9 cellular contexts compared by ENCODE assay signal in genomic region chr22:46613606-46613997, GRCh38. TPM values are rescaled to one million over a fixed set of nuclear protein-coding genes. Genes with fewer than 3 reads are reported as not detected.
DNase-seq lines count a peak whose midpoint lies in the region; ATAC-seq, FAIRE-seq and TF ChIP-seq lines count a peak whose summit lies in the region.
"Had no signal": no experiment of that assay in that cellular context is flagged by ENCODE, and none has a peak within 500 bp of the region (broad histone marks: within the 10 kb centered on the region; RNA-seq: fewer than 3 reads in every experiment).

No MANE protein-coding gene starts in this region.

- H3K9me3 Mint-ChIP-seq in endodermal cell, result no peaks in the 10 kb centered on the region

- 78 to 81% methylated on average over 7 to 10 of the region's 10 CpGs for WGBS in endodermal cell (ENCODE audit: insufficient coverage in 1 of 2, insufficient read length in 1 of 2), 2 experiments

- ATAC-seq in sciatic nerve (peak; percentile 58), HG02852 (IDR thresholded peaks at IDR 0.05; ENCODE audit: unreplicated experiment) (no peak), GM21576 (IDR thresholded peaks at IDR 0.05; ENCODE audit: unreplicated experiment) (no peak)

- no peaks in the 10 kb centered on the region for H3K27me3 ChIP-seq in endodermal cell (ENCODE audit: control insufficient read depth, insufficient read depth, low read length, poor library complexity, severe bottlenecking)

- H3K9me2 ChIP-seq in OCI-LY7 (ENCODE audit: insufficient read depth, low read length), result no peaks in the 10 kb centered on the region

- DNase-seq in GM12892 (ENCODE audit: insufficient read length) (peak; percentile 56), OCI-LY7 (ENCODE audit: low spot score) (peak; percentile 78), endodermal cell (peak; percentile 61), sciatic nerve (ENCODE audit: low spot score) (no peak), occipital lobe (lab: John Stamatoyannopoulos, UW) (no peak), foreskin melanocyte (no peak)

- peak overlapping the region; percentile 71 for H3K4me3 ChIP-seq in OCI-LY7 (ENCODE audit: low read depth, low read length, poor library complexity, severe bottlenecking)
- H3K4me3 ChIP-seq in endodermal cell (ENCODE audit: low read length), result no peak overlapping the region

- CTCF ChIA-PET in OCI-LY7 (lab: Charles Lee; ENCODE audit: unreplicated experiment), result no interaction called here

- no peak overlapping the region for H3K4me3 Mint-ChIP-seq in endodermal cell

- no peaks in the 10 kb centered on the region for H3K36me3 ChIP-seq in OCI-LY7 (ENCODE audit: insufficient read depth, low read length)
- H3K36me3 ChIP-seq in endodermal cell (ENCODE audit: control insufficient read depth, insufficient read depth, low read length), result no peaks in the 10 kb centered on the region

- no peak overlapping the region for H3K9ac ChIP-seq in endodermal cell (ENCODE audit: extremely low read depth, low read length, poor library complexity, severe bottlenecking)

- intact Hi-C loops in OCI-LY7 (cut with micrococcal nuclease; ENCODE audit: unreplicated experiment) (loop anchor here (1.0 to 5.0 kb wide), 4 partner anchors 20 to 123 kb away; no protein-coding TSS in a partner anchor), sciatic nerve (cut with DNase I) (no loop called here)

- no TSS peak for BruUV-seq in OCI-LY7 (replicated peaks; lab: Mats Ljungman, UMichigan)

- TF ChIP-seq POLR2A in GM12892 (IDR thresholded peaks at IDR 0.05; ENCODE audit: low read depth, low read length), result no peak

- peaks cover 15% of the 10 kb centered on the region for H3K4me1 Mint-ChIP-seq in endodermal cell

- H3K4me1 ChIP-seq in OCI-LY7 (ENCODE audit: insufficient read depth, low read length, poor library complexity, severe bottlenecking) (peaks cover 28% of the 10 kb centered on the region), endodermal cell (ENCODE audit: control insufficient read depth, insufficient read depth, low read length) (no peaks in the 10 kb centered on the region)

- no peaks in the 10 kb centered on the region for H3K36me3 Mint-ChIP-seq in endodermal cell (ENCODE audit: low read depth)

- POLR2A ChIA-PET in OCI-LY7 (lab: Charles Lee), result no interaction called here

- H2AFZ ChIP-seq in OCI-LY7 (ENCODE audit: low read length), result peak overlapping the region; percentile 12; the same call in 1 of the 2 replicates

- TF ChIP-seq CTCF in OCI-LY7 (conservative IDR thresholded peaks at IDR 0.05; ENCODE audit: low read length) (no peak), endodermal cell (conservative IDR thresholded peaks at IDR 0.05) (no peak)

- H3K27me3 Mint-ChIP-seq in endodermal cell (ENCODE audit: insufficient read depth), result no peaks in the 10 kb centered on the region

- H3K27ac ChIP-seq in OCI-LY7 (ENCODE audit: low read depth, low read length, poor library complexity, severe bottlenecking), result peak overlapping the region; percentile 82
- no peak overlapping the region for H3K27ac ChIP-seq in endodermal cell (ENCODE audit: low read depth, low read length)
- H3K27ac ChIP-seq: epithelial cell of prostate had no signal

- H3K27ac Mint-ChIP-seq in endodermal cell, result peak overlapping the region; percentile 74

- H3K9me3 ChIP-seq in OCI-LY7 (ENCODE audit: low read length) (no peaks in the 10 kb centered on the region), endodermal cell (ENCODE audit: control insufficient read depth, low read length) (no peaks in the 10 kb centered on the region)

- no peaks in the 10 kb centered on the region; the same call in 1 of the 2 replicates for H4K20me1 ChIP-seq in OCI-LY7 (ENCODE audit: insufficient read depth, low read length)

- FAIRE-seq in GM12892 (lab: Jason Lieb, UNC), result no peak

- H3K4me2 ChIP-seq in OCI-LY7 (ENCODE audit: low read length), result peak overlapping the region; percentile 89

- H3K79me2 ChIP-seq in OCI-LY7 (ENCODE audit: insufficient read depth, low read depth, low read length), result peaks cover 16% of the 10 kb centered on the region; the same call in 1 of the 2 replicates

RNA-seq across cellular contexts. Expression of gene GRAMD4, which starts 6.6 kb away (rescaled TPM):
- polyA plus RNA-seq in GM12892 (2012; ENCODE audit: missing spikeins), result 5.5 TPM
- 40.7 and 52.4 TPM in 2 replicates for total RNA-seq in OCI-LY7 (2014; rRNA removed; shearing (Covaris generic))
- 32.8 and 46.9 TPM in 2 replicates for total RNA-seq in OCI-LY7 (2022)
- 10 to 100 TPM; 38.0 to 43.3 TPM for total RNA-seq in endodermal cell
- 32.1 TPM for polyA plus RNA-seq in endodermal cell (2013, experiment 1 of 2)
- polyA plus RNA-seq in endodermal cell (2013, experiment 2 of 2), result 27.6 TPM
- 51.5 TPM for total RNA-seq in sciatic nerve
- 55.8 TPM for total RNA-seq in occipital lobe

Comparison
In these comparisons a context has a peak if more than half of its experiments do, and no peak if none do; other contexts are left out.
1. DNase-seq: peak in GM12892 (single experiment), OCI-LY7 (single experiment) and endodermal cell (single experiment); none in sciatic nerve (single experiment), occipital lobe (single experiment) and foreskin melanocyte (single experiment).